34 cellular contexts compared by ENCODE assay signal in genomic region chr1:225587310-225587709, GRCh38.
"Had no signal": no experiment of that assay in that cellular context is flagged by ENCODE, and none has a peak within 500 bp of the region (broad histone marks: within the 10 kb centered on the region; RNA-seq: fewer than 3 reads in every experiment).

No MANE protein-coding gene starts in this region.

- H3K36me3 ChIP-seq: cardiac muscle cell, WERI-Rb-1 had no signal

- H3K4me3 Mint-ChIP-seq: activated B cell treated with CpG ODN at 0.5 μM for 24 hours; activated CD4-positive, alpha-beta memory T cell treated with anti-CD3 and anti-CD28 coated beads for 36 hours; activated CD4-positive, alpha-beta T cell treated with anti-CD3 and anti-CD28 coated beads, Interleukin-2, amount 10 ng/mL, durations not matched to agents 24 days and 14 days; activated CD8-positive, alpha-beta T cell treated with anti-CD3 and anti-CD28 coated beads for 36 hours; activated naive CD4-positive, alpha-beta T cell treated with anti-CD3 and anti-CD28 coated beads, Interleukin-2, amount 10 ng/mL, durations not matched to agents 7 days and 5 days; activated naive CD4-positive, alpha-beta T cell treated with anti-CD3 and anti-CD28 coated beads, Interleukin-2, amount 50 U/mL, for 24 hours; activated naive CD8-positive, alpha-beta T cell; activated naive CD8-positive, alpha-beta T cell treated with anti-CD3 and anti-CD28 coated beads, Interleukin-2, amount 10 ng/mL, durations not matched to agents 7 days and 5 days; activated naive CD8-positive, alpha-beta T cell treated with anti-CD3 and anti-CD28 coated beads, Interleukin-2, amount 50 U/mL, for 24 hours; activated T-cell treated with anti-CD3 and anti-CD28 coated beads, Interleukin-2, amount 50 U/mL, for 4 hours; activated T-cell treated with anti-CD3 and anti-CD28 coated beads, Interleukin-2, amount 50 U/mL, for 72 hours; activated T-helper 1 cell treated with anti-CD3 and anti-CD28 coated beads, Interleukin-12 subunit alpha, Interleukin-12 subunit beta, Interleukin-2, Interleukin-4 antibody, amounts not matched to agents 30 ng/mL and 10 ng/mL and 1 ng/mL, durations not matched to agents 14 hours and 24 hours and 36 hours; activated T-helper 17 cell treated with anti-CD3 and anti-CD28 coated beads, Interleukin-2, amount 50 U/mL, for 72 hours; brain; central memory CD8-positive, alpha-beta T cell; T-helper 1 cell treated with Interleukin-12 subunit alpha and Interleukin-12 subunit beta and Interleukin-4 antibody, amounts not matched to agents 30 μg/mL and 1 μg/mL, for 36 hours; T-helper 2 cell treated with Interferon-gamma antibody and Interleukin-4, amounts not matched to agents 5 μg/mL and 100 μg/mL, for 36 hours had no signal

- H3K27me3 Mint-ChIP-seq: brain had no signal

- DNase-seq: activated B cell treated with CpG ODN at 0.5 μM for 24 hours; activated CD4-positive, alpha-beta memory T cell treated with anti-CD3 and anti-CD28 coated beads for 36 hours; activated CD4-positive, alpha-beta T cell treated with anti-CD3 and anti-CD28 coated beads for 4 hours; activated CD4-positive, alpha-beta T cell treated with anti-CD3 and anti-CD28 coated beads, Interleukin-2, amount 10 ng/mL, durations not matched to agents 24 days and 14 days; activated CD4-positive, alpha-beta T cell treated with anti-CD3 and anti-CD28 coated beads, Interleukin-2, amount 50 U/mL, for 1 hour; activated CD4-positive, alpha-beta T cell treated with anti-CD3 and anti-CD28 coated beads, Interleukin-2, amount 50 U/mL, for 4 hours; activated CD4-positive, CD25-positive, alpha-beta regulatory T cell treated with anti-CD3 and anti-CD28 coated beads, Interleukin-2, amount 50 U/mL, for 72 hours; activated CD8-positive, alpha-beta memory T cell treated with anti-CD3 and anti-CD28 coated beads, Interleukin-2, amount 50 U/mL, for 4 hours; activated CD8-positive, alpha-beta T cell treated with anti-CD3 and anti-CD28 coated beads for 36 hours; activated gamma-delta T cell; activated naive CD4-positive, alpha-beta T cell treated with anti-CD3 and anti-CD28 coated beads, Interleukin-2, amount 10 ng/mL, durations not matched to agents 7 days and 5 days; activated naive CD4-positive, alpha-beta T cell treated with Interleukin-2 at 50 U/mL for 16 hours; activated naive CD8-positive, alpha-beta T cell treated with anti-CD3 and anti-CD28 coated beads, Interleukin-2, amount 10 ng/mL, durations not matched to agents 7 days and 5 days; activated naive CD8-positive, alpha-beta T cell treated with anti-CD3 and anti-CD28 coated beads, Interleukin-2, amount 50 U/mL, for 24 hours; activated T-cell treated with anti-CD3 and anti-CD28 coated beads for 4 hours; activated T-cell treated with anti-CD3 and anti-CD28 coated beads, Interleukin-2, amount 50 U/mL, for 1 hour; activated T-cell treated with anti-CD3 and anti-CD28 coated beads, Interleukin-2, amount 50 U/mL, for 4 hours; activated T-cell treated with anti-CD3 and anti-CD28 coated beads, Interleukin-2, amount 50 U/mL, for 72 hours; aorta; cerebellar nuclear complex; T-helper 1 cell; T-helper 2 cell; T-helper 9 cell; WERI-Rb-1 had no signal

- FAIRE-seq: bronchial epithelial cell had no signal

- H3K4me1 Mint-ChIP-seq: activated B cell treated with CpG ODN at 0.5 μM for 24 hours; activated CD4-positive, alpha-beta T cell treated with anti-CD3 and anti-CD28 coated beads, Interleukin-2, amount 10 ng/mL, durations not matched to agents 24 days and 14 days; activated naive CD4-positive, alpha-beta T cell treated with anti-CD3 and anti-CD28 coated beads, Interleukin-2, amount 10 ng/mL, durations not matched to agents 7 days and 5 days; activated naive CD4-positive, alpha-beta T cell treated with anti-CD3 and anti-CD28 coated beads, Interleukin-2, amount 50 U/mL, for 24 hours; activated naive CD8-positive, alpha-beta T cell treated with anti-CD3 and anti-CD28 coated beads, Interleukin-2, amount 10 ng/mL, durations not matched to agents 7 days and 5 days; activated naive CD8-positive, alpha-beta T cell treated with anti-CD3 and anti-CD28 coated beads, Interleukin-2, amount 50 U/mL, for 24 hours; activated T-helper 17 cell treated with anti-CD3 and anti-CD28 coated beads, Interleukin-2, amount 50 U/mL, for 72 hours; central memory CD8-positive, alpha-beta T cell had no signal

- H3K9me3 Mint-ChIP-seq: activated B cell treated with CpG ODN at 0.5 μM for 24 hours; activated CD4-positive, alpha-beta memory T cell treated with anti-CD3 and anti-CD28 coated beads for 36 hours; activated CD4-positive, alpha-beta T cell treated with anti-CD3 and anti-CD28 coated beads, Interleukin-2, amount 10 ng/mL, durations not matched to agents 24 days and 14 days; activated CD8-positive, alpha-beta T cell treated with anti-CD3 and anti-CD28 coated beads for 36 hours; activated naive CD4-positive, alpha-beta T cell treated with anti-CD3 and anti-CD28 coated beads, Interleukin-2, amount 10 ng/mL, durations not matched to agents 7 days and 5 days; activated naive CD4-positive, alpha-beta T cell treated with anti-CD3 and anti-CD28 coated beads, Interleukin-2, amount 50 U/mL, for 24 hours; activated naive CD8-positive, alpha-beta T cell treated with anti-CD3 and anti-CD28 coated beads, Interleukin-2, amount 10 ng/mL, durations not matched to agents 7 days and 5 days; activated naive CD8-positive, alpha-beta T cell treated with anti-CD3 and anti-CD28 coated beads, Interleukin-2, amount 50 U/mL, for 24 hours; activated T-cell treated with anti-CD3 and anti-CD28 coated beads, Interleukin-2, amount 50 U/mL, for 4 hours; activated T-helper 1 cell treated with anti-CD3 and anti-CD28 coated beads, Interleukin-12 subunit alpha, Interleukin-12 subunit beta, Interleukin-2, Interleukin-4 antibody, amounts not matched to agents 30 ng/mL and 10 ng/mL and 1 ng/mL, durations not matched to agents 14 hours and 24 hours and 36 hours; activated T-helper 17 cell treated with anti-CD3 and anti-CD28 coated beads, Interleukin-2, amount 50 U/mL, for 72 hours; central memory CD8-positive, alpha-beta T cell; T-helper 1 cell treated with Interleukin-12 subunit alpha and Interleukin-12 subunit beta and Interleukin-4 antibody, amounts not matched to agents 30 μg/mL and 1 μg/mL, for 36 hours; T-helper 2 cell treated with Interferon-gamma antibody and Interleukin-4, amounts not matched to agents 5 μg/mL and 100 μg/mL, for 36 hours had no signal

- H3K27me3 ChIP-seq: cardiac muscle cell had no signal

- H3K36me3 Mint-ChIP-seq: activated CD4-positive, alpha-beta memory T cell treated with anti-CD3 and anti-CD28 coated beads for 36 hours; activated naive CD4-positive, alpha-beta T cell treated with anti-CD3 and anti-CD28 coated beads, Interleukin-2, amount 10 ng/mL, durations not matched to agents 7 days and 5 days; activated naive CD4-positive, alpha-beta T cell treated with anti-CD3 and anti-CD28 coated beads, Interleukin-2, amount 50 U/mL, for 24 hours; activated naive CD8-positive, alpha-beta T cell had no signal

- H3K27ac Mint-ChIP-seq: activated B cell treated with CpG ODN at 0.5 μM for 24 hours; activated CD4-positive, alpha-beta memory T cell treated with anti-CD3 and anti-CD28 coated beads for 36 hours; activated CD4-positive, alpha-beta T cell treated with anti-CD3 and anti-CD28 coated beads, Interleukin-2, amount 10 ng/mL, durations not matched to agents 24 days and 14 days; activated CD8-positive, alpha-beta T cell treated with anti-CD3 and anti-CD28 coated beads for 36 hours; activated naive CD4-positive, alpha-beta T cell treated with anti-CD3 and anti-CD28 coated beads, Interleukin-2, amount 10 ng/mL, durations not matched to agents 7 days and 5 days; activated naive CD4-positive, alpha-beta T cell treated with anti-CD3 and anti-CD28 coated beads, Interleukin-2, amount 50 U/mL, for 24 hours; activated naive CD8-positive, alpha-beta T cell; activated naive CD8-positive, alpha-beta T cell treated with anti-CD3 and anti-CD28 coated beads, Interleukin-2, amount 10 ng/mL, durations not matched to agents 7 days and 5 days; activated naive CD8-positive, alpha-beta T cell treated with anti-CD3 and anti-CD28 coated beads, Interleukin-2, amount 50 U/mL, for 24 hours; activated T-cell treated with anti-CD3 and anti-CD28 coated beads, Interleukin-2, amount 50 U/mL, for 72 hours; activated T-helper 1 cell treated with anti-CD3 and anti-CD28 coated beads, Interleukin-12 subunit alpha, Interleukin-12 subunit beta, Interleukin-2, Interleukin-4 antibody, amounts not matched to agents 30 ng/mL and 10 ng/mL and 1 ng/mL, durations not matched to agents 14 hours and 24 hours and 36 hours; activated T-helper 17 cell treated with anti-CD3 and anti-CD28 coated beads, Interleukin-2, amount 50 U/mL, for 72 hours; T-helper 1 cell treated with Interleukin-12 subunit alpha and Interleukin-12 subunit beta and Interleukin-4 antibody, amounts not matched to agents 30 μg/mL and 1 μg/mL, for 36 hours; T-helper 2 cell treated with Interferon-gamma antibody and Interleukin-4, amounts not matched to agents 5 μg/mL and 100 μg/mL, for 36 hours had no signal

- H3K4me3 ChIP-seq: cardiac muscle cell had no signal

- H3K27ac ChIP-seq: cardiac muscle cell, WERI-Rb-1 had no signal

- ATAC-seq: activated CD8-positive, alpha-beta T cell treated with anti-CD3 and anti-CD28 coated beads for 36 hours; activated naive CD8-positive, alpha-beta T cell treated with anti-CD3 and anti-CD28 coated beads, Interleukin-2, amount 50 U/mL, for 24 hours; activated T-cell treated with anti-CD3 and anti-CD28 coated beads, Interleukin-2, amount 50 U/mL, for 4 hours; activated T-cell treated with anti-CD3 and anti-CD28 coated beads, Interleukin-2, amount 50 U/mL, for 72 hours; activated T-helper 17 cell treated with anti-CD3 and anti-CD28 coated beads, Interleukin-2, amount 50 U/mL, for 72 hours had no signal
